In genomic region chr9:13898957-13899356, GRCh38 we compare ENCODE assay signal across 8 cellular contexts.
"Had no signal": no experiment of that assay in that cellular context is flagged by ENCODE, and none has a peak within 500 bp of the region (broad histone marks: within the 10 kb centered on the region; RNA-seq: fewer than 3 reads in every experiment).

No MANE protein-coding gene starts in this region.

- H3K27ac Mint-ChIP-seq: activated CD4-positive, alpha-beta memory T cell treated with anti-CD3 and anti-CD28 coated beads, Interleukin-2, amount 10 ng/mL, durations not matched to agents 7 days and 5 days; activated naive CD8-positive, alpha-beta T cell; neural progenitor cell; stimulated activated effector memory CD8-positive, alpha-beta T cell treated with anti-CD3 and anti-CD28 coated beads, Interleukin-12 subunit alpha, Interleukin-12 subunit beta, amount 100 ng/mL, for 72 hours had no signal

- H3K36me3 ChIP-seq: neural progenitor cell, transverse colon had no signal

- H3K4me1 ChIP-seq: parathyroid adenoma, transverse colon had no signal

- H3K4me2 ChIP-seq: neural progenitor cell had no signal

- H2AFZ ChIP-seq: neural progenitor cell, parathyroid adenoma had no signal

- H3K9me3 Mint-ChIP-seq: activated CD4-positive, alpha-beta memory T cell treated with anti-CD3 and anti-CD28 coated beads, Interleukin-2, amount 10 ng/mL, durations not matched to agents 7 days and 5 days; neural progenitor cell had no signal

- H3K4me3 Mint-ChIP-seq: activated CD4-positive, alpha-beta memory T cell treated with anti-CD3 and anti-CD28 coated beads, Interleukin-2, amount 10 ng/mL, durations not matched to agents 7 days and 5 days; activated naive CD8-positive, alpha-beta T cell; neural progenitor cell; stimulated activated effector memory CD8-positive, alpha-beta T cell treated with anti-CD3 and anti-CD28 coated beads, Interleukin-12 subunit alpha, Interleukin-12 subunit beta, amount 100 ng/mL, for 72 hours had no signal

- H3K9me3 ChIP-seq: transverse colon had no signal

- H3K4me3 ChIP-seq: neural progenitor cell, transverse colon had no signal

- H3K79me2 ChIP-seq: parathyroid adenoma had no signal

- H3K36me3 Mint-ChIP-seq: activated naive CD8-positive, alpha-beta T cell; neural progenitor cell; stimulated activated effector memory CD8-positive, alpha-beta T cell treated with anti-CD3 and anti-CD28 coated beads, Interleukin-12 subunit alpha, Interleukin-12 subunit beta, amount 100 ng/mL, for 72 hours had no signal

- H3K27ac ChIP-seq: neural progenitor cell had no signal

- H3K27me3 Mint-ChIP-seq: activated CD4-positive, alpha-beta memory T cell treated with anti-CD3 and anti-CD28 coated beads, Interleukin-2, amount 10 ng/mL, durations not matched to agents 7 days and 5 days; activated naive CD8-positive, alpha-beta T cell had no signal

- H3K4me1 Mint-ChIP-seq: activated CD4-positive, alpha-beta memory T cell treated with anti-CD3 and anti-CD28 coated beads, Interleukin-2, amount 10 ng/mL, durations not matched to agents 7 days and 5 days; stimulated activated effector memory CD8-positive, alpha-beta T cell treated with anti-CD3 and anti-CD28 coated beads, Interleukin-12 subunit alpha, Interleukin-12 subunit beta, amount 100 ng/mL, for 72 hours had no signal

- DNase-seq: activated CD4-positive, alpha-beta memory T cell treated with anti-CD3 and anti-CD28 coated beads, Interleukin-2, amount 10 ng/mL, durations not matched to agents 7 days and 5 days; activated gamma-delta T cell; activated T-cell treated with anti-CD3 and anti-CD28 coated beads, Interleukin-2, amount 50 U/mL, for 48 hours; transverse colon had no signal

- H3K27me3 ChIP-seq: neural progenitor cell, transverse colon had no signal
